Comparison of ENCODE assay signal across 8 cellular contexts in genomic region chr17:78497115-78497540, GRCh38.
DNase-seq lines count a peak whose midpoint lies in the region; ATAC-seq and TF ChIP-seq lines count a peak whose summit lies in the region.

No MANE protein-coding gene starts in this region.

- no peak overlapping the region for H3K9ac ChIP-seq in HCT116 (ENCODE audit: low read length)

- TF ChIP-seq POLR2A in HCT116 (IDR thresholded peaks at IDR 0.05; ENCODE audit: borderline replicate concordance, extremely low read depth, insufficient read depth, insufficient read length), result no peak
- no peak for TF ChIP-seq POLR2A in lower leg skin (IDR thresholded peaks at IDR 0.05)

- TF ChIP-seq CTCF in BE2C (IDR thresholded peaks at IDR 0.05; ENCODE audit: low read depth, low read length) (peak; percentile 92), HCT116 (IDR thresholded peaks at IDR 0.05 in 2 of 3, conservative IDR thresholded peaks at IDR 0.05 in 1 of 3; ENCODE audit: borderline replicate concordance in 1 of 3, insufficient read depth in 1 of 3, low read depth in 2 of 3, low read length in 2 of 3) (peak; percentile 85 to 91 (median 89)), lower leg skin (IDR thresholded peaks at IDR 0.05) (peak in 1 of 3 donors; percentile 42)

- CTCF ChIA-PET in HCT116 (lab: Charles Lee), result interaction anchor here (0.6 to 2.5 kb wide), 23 partner anchors 10 to 548 kb away, joined by 3 to 41 read pairs (median 4); no protein-coding TSS in a partner anchor

- POLR2A ChIA-PET in HCT116 (lab: Charles Lee), result no interaction called here

- H4K20me1 ChIP-seq in HCT116 (ENCODE audit: insufficient read depth), result no peaks in the 10 kb centered on the region

- H3K9me2 ChIP-seq in HCT116 (ENCODE audit: insufficient read depth), result no peaks in the 10 kb centered on the region

- H3K36me3 Mint-ChIP-seq in activated CD4-positive, alpha-beta T cell treated with anti-CD3 and anti-CD28 coated beads, Interleukin-2, amount 10 ng/mL, durations not matched to agents 24 days and 14 days (ENCODE audit: low read depth), result no peaks in the 10 kb centered on the region

- H3K9me3 ChIP-seq in BE2C (no peaks in the 10 kb centered on the region), HCT116 (ENCODE audit: control insufficient read depth in 1 of 2, insufficient read depth in 1 of 2, low read depth in 1 of 2, low read length in 2 of 2) (no peaks in the 10 kb centered on the region)

- ATAC-seq in HCT116 (peak; percentile 95), HG03342 (IDR thresholded peaks at IDR 0.05; ENCODE audit: unreplicated experiment) (no peak)

- BruUV-seq in HCT116 (replicated peaks; lab: Mats Ljungman, UMichigan), result no TSS peak

- WGBS in lower leg skin, 2 donors, result 15 to 26% methylated on average over 7 to 10 of the region's 10 CpGs

- DNase-seq in BE2C (peak; percentile 86), HCT116 (ENCODE audit: low read depth, low spot score) (peak; percentile 75), NCI-H510A treated with DMSO at 0.1 percent for 48 hours (lab: John Stamatoyannopoulos, UW) (peak; percentile 87), ecto neural progenitor cell (ENCODE audit: low spot score) (peak; percentile 88), lower leg skin (ENCODE audit: low spot score in 2 of 2) (peak; percentile 59 to 91)
- DNase-seq in activated CD4-positive, alpha-beta T cell treated with anti-CD3 and anti-CD28 coated beads, Interleukin-2, amount 10 ng/mL, durations not matched to agents 24 days and 14 days, result peak; percentile 87
- peak; percentile 23 to 56 (median 35) for DNase-seq in stimulated activated CD4-positive, alpha-beta T cell treated with anti-CD3 and anti-CD28 coated beads, TNF-alpha, amount 100 ng/mL, for 24 hours (ENCODE audit: low read depth in 3 of 3)

- peaks cover 2% of the 10 kb centered on the region for H3K4me1 Mint-ChIP-seq in activated CD4-positive, alpha-beta T cell treated with anti-CD3 and anti-CD28 coated beads, Interleukin-2, amount 10 ng/mL, durations not matched to agents 24 days and 14 days

- RAD21 ChIA-PET in HCT116 (lab: Charles Lee; ENCODE audit: low non-redundant PET in 1 of 2, low total read pairs in 2 of 2, uncharacterized antibody in 2 of 2, unreplicated experiment in 2 of 2), result interaction anchor here (0.9 to 1.4 kb wide), 5 partner anchors 63 to 212 kb away, joined by 3 to 9 read pairs (median 6); no protein-coding TSS in a partner anchor

- H3K4me1 ChIP-seq in BE2C (no peaks in the 10 kb centered on the region), HCT116 (ENCODE audit: control insufficient read depth in 1 of 2, insufficient read depth in 2 of 2, low read length in 2 of 2) (no peaks in the 10 kb centered on the region)

- no peak overlapping the region for H2AFZ ChIP-seq in HCT116 (ENCODE audit: low read depth, low read length, poor library complexity, severe bottlenecking)

- no peak overlapping the region for H3K4me2 ChIP-seq in HCT116 (ENCODE audit: low read length)

- no peak overlapping the region for H3K4me3 Mint-ChIP-seq in activated CD4-positive, alpha-beta T cell treated with anti-CD3 and anti-CD28 coated beads, Interleukin-2, amount 10 ng/mL, durations not matched to agents 24 days and 14 days

- no peaks in the 10 kb centered on the region for H3K36me3 ChIP-seq in BE2C
- H3K36me3 ChIP-seq in HCT116 (ENCODE audit: control insufficient read depth in 1 of 2, insufficient read depth in 2 of 2, low read length in 2 of 2), result no peaks in the 10 kb centered on the region

- no peaks in the 10 kb centered on the region for H3K27me3 ChIP-seq in BE2C
- no peaks in the 10 kb centered on the region for H3K27me3 ChIP-seq in HCT116 (ENCODE audit: insufficient read depth, low read length)

- intact Hi-C loops in HCT116 (cut with micrococcal nuclease), result loop anchor here (1.0 to 2.0 kb wide), 5 partner anchors 108 to 474 kb away; no protein-coding TSS in a partner anchor
- intact Hi-C loops in activated CD4-positive, alpha-beta T cell treated with anti-CD3 and anti-CD28 coated beads, Interleukin-2, amount 10 ng/mL, durations not matched to agents 24 days and 14 days (cut with micrococcal nuclease), result loop anchor here (1.0 to 5.0 kb wide), 4 partner anchors 211 to 475 kb away; no protein-coding TSS in a partner anchor
- intact Hi-C loops in lower leg skin (cut with DNase I; ENCODE audit: low total_unique reads), result loop anchor here (10.0 kb wide), 1 partner anchor 208 kb away; no protein-coding TSS in a partner anchor

- H3K27me3 Mint-ChIP-seq in activated CD4-positive, alpha-beta T cell treated with anti-CD3 and anti-CD28 coated beads, Interleukin-2, amount 10 ng/mL, durations not matched to agents 24 days and 14 days, result no peaks in the 10 kb centered on the region

- no peaks in the 10 kb centered on the region for H3K9me3 Mint-ChIP-seq in activated CD4-positive, alpha-beta T cell treated with anti-CD3 and anti-CD28 coated beads, Interleukin-2, amount 10 ng/mL, durations not matched to agents 24 days and 14 days

- no peaks in the 10 kb centered on the region for H3K79me2 ChIP-seq in HCT116 (ENCODE audit: insufficient read depth, low read length)

- H3K27ac Mint-ChIP-seq in activated CD4-positive, alpha-beta T cell treated with anti-CD3 and anti-CD28 coated beads, Interleukin-2, amount 10 ng/mL, durations not matched to agents 24 days and 14 days, result no peak overlapping the region

- peak; percentile 99 for TF ChIP-seq RAD21 in HCT116 (IDR thresholded peaks at IDR 0.05; ENCODE audit: low read depth)

- no peak overlapping the region for H3K27ac ChIP-seq in HCT116 (ENCODE audit: low read depth, low read length)

- no peak overlapping the region for H3K4me3 ChIP-seq in BE2C (ENCODE audit: low read depth, low read length)
- no peak overlapping the region for H3K4me3 ChIP-seq in HCT116 (replicated peaks in 1 of 2; ENCODE audit: low read depth in 1 of 2, low read length in 2 of 2)
- no peak overlapping the region for H3K4me3 ChIP-seq in lower leg skin (ENCODE audit: low read depth, poor library complexity, severe bottlenecking)

TF ChIP-seq in HCT116, 20 proteins besides CTCF, POLR2A, EP300 and RAD21:
- TF ChIP-seq CEBPB (IDR thresholded peaks at IDR 0.05; ENCODE audit: low read depth), result no peak

Comparison
In these comparisons a context has a peak if more than half of its experiments do, and no peak if none do; other contexts are left out.
1. DNase-seq: peak in every context shown above with its lines; median percentile 88 in ecto neural progenitor cell; 87 in NCI-H510A treated with DMSO at 0.1 percent for 48 hours; 87 in activated CD4-positive, alpha-beta T cell treated with anti-CD3 and anti-CD28 coated beads, Interleukin-2, amount 10 ng/mL, durations not matched to agents 24 days and 14 days; 86 in BE2C; 75 in HCT116; 75 in lower leg skin; 35 in stimulated activated CD4-positive, alpha-beta T cell treated with anti-CD3 and anti-CD28 coated beads, TNF-alpha, amount 100 ng/mL, for 24 hours.